In the genomic region with DNA sequence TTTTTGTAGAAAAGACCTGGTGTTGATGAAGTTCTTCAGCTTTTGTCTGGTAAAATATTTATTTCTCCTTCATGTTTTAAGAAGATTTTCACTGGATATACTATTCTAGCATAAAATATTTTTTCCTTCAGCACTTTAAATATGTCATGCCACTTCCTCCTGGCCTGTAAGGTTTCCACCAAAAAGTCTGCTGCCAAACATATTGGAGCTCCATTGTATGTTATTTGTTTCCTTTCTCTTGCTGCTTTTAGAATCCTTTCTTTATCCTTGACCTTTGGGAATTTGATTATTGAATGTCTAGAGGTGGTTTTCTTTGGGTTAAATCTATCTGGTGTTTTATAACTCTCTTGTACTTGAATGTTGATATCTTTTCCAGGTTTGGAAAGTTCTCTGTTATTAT, we compare ENCODE assay signal across 41 cellular contexts. TPM values are rescaled to one million over a fixed set of nuclear protein-coding genes. Genes with fewer than 3 reads are reported as not detected.
"Had no signal": no experiment of that assay in that cellular context is flagged by ENCODE, and none has a peak within 500 bp of the region (broad histone marks: within the 10 kb centered on the region; RNA-seq: fewer than 3 reads in every experiment).

No MANE protein-coding gene starts in this region.

- ATAC-seq: activated naive CD4-positive, alpha-beta T cell treated with anti-CD3 and anti-CD28 coated beads, Interleukin-2, amount 50 U/mL, for 72 hours; activated naive CD8-positive, alpha-beta T cell treated with anti-CD3 and anti-CD28 coated beads, Interleukin-2, amount 50 U/mL, for 24 hours; activated T-cell treated with anti-CD3 and anti-CD28 coated beads, Interleukin-2, amount 50 U/mL, for 4 hours; activated T-cell treated with anti-CD3 and anti-CD28 coated beads, Interleukin-2, amount 50 U/mL, for 72 hours; activated T-helper 17 cell treated with anti-CD3 and anti-CD28 coated beads, Interleukin-2, amount 50 U/mL, for 72 hours; body of pancreas had no signal

- H3K9me3 Mint-ChIP-seq: activated naive CD4-positive, alpha-beta T cell treated with anti-CD3 and anti-CD28 coated beads, Interleukin-2, amount 10 ng/mL, durations not matched to agents 7 days and 5 days; activated naive CD8-positive, alpha-beta T cell treated with anti-CD3 and anti-CD28 coated beads, Interleukin-2, amount 10 ng/mL, durations not matched to agents 7 days and 5 days; activated T-cell treated with anti-CD3 and anti-CD28 coated beads, Interleukin-2, amount 50 U/mL, for 24 hours; activated T-helper 1 cell treated with anti-CD3 and anti-CD28 coated beads, Interleukin-12 subunit alpha, Interleukin-12 subunit beta, Interleukin-2, Interleukin-4 antibody, amounts not matched to agents 30 ng/mL and 10 ng/mL and 1 ng/mL, durations not matched to agents 14 hours and 24 hours and 36 hours; activated T-helper 17 cell treated with anti-CD3 and anti-CD28 coated beads, Interleukin-2, amount 50 U/mL, for 72 hours; activated T-helper 2 cell treated with anti-CD3 and anti-CD28 coated beads, Interferon-gamma antibody, Interleukin-2, Interleukin-4, amounts not matched to agents 10 μg/mL and 5 μg/mL and 100 μg/mL, durations not matched to agents 14 hours and 24 hours and 36 hours; central memory CD8-positive, alpha-beta T cell had no signal

- FAIRE-seq: astrocyte, bronchial epithelial cell had no signal

- H3K4me3 ChIP-seq: adrenal gland, ascending aorta, body of pancreas, breast epithelium, cardiac muscle cell had no signal

- H3K4me3 Mint-ChIP-seq: activated naive CD4-positive, alpha-beta T cell treated with anti-CD3 and anti-CD28 coated beads for 36 hours; activated naive CD4-positive, alpha-beta T cell treated with anti-CD3 and anti-CD28 coated beads, Interleukin-2, amount 10 ng/mL, durations not matched to agents 7 days and 5 days; activated naive CD4-positive, alpha-beta T cell treated with anti-CD3 and anti-CD28 coated beads, Interleukin-2, amount 50 U/mL, for 24 hours; activated naive CD8-positive, alpha-beta T cell; activated naive CD8-positive, alpha-beta T cell treated with anti-CD3 and anti-CD28 coated beads for 36 hours; activated naive CD8-positive, alpha-beta T cell treated with anti-CD3 and anti-CD28 coated beads, Interleukin-2, amount 10 ng/mL, durations not matched to agents 7 days and 5 days; activated naive CD8-positive, alpha-beta T cell treated with anti-CD3 and anti-CD28 coated beads, Interleukin-2, amount 50 U/mL, for 24 hours; activated T-cell treated with anti-CD3 and anti-CD28 coated beads, Interleukin-2, amount 50 U/mL, for 24 hours; activated T-cell treated with anti-CD3 and anti-CD28 coated beads, Interleukin-2, amount 50 U/mL, for 4 hours; activated T-cell treated with anti-CD3 and anti-CD28 coated beads, Interleukin-2, amount 50 U/mL, for 72 hours; activated T-helper 1 cell treated with anti-CD3 and anti-CD28 coated beads, Interleukin-12 subunit alpha, Interleukin-12 subunit beta, Interleukin-2, Interleukin-4 antibody, amounts not matched to agents 30 ng/mL and 10 ng/mL and 1 ng/mL, durations not matched to agents 14 hours and 24 hours and 36 hours; activated T-helper 17 cell treated with anti-CD3 and anti-CD28 coated beads, Interleukin-2, amount 50 U/mL, for 72 hours; brain; central memory CD8-positive, alpha-beta T cell had no signal

- H3K4me1 Mint-ChIP-seq: activated naive CD4-positive, alpha-beta T cell treated with anti-CD3 and anti-CD28 coated beads, Interleukin-2, amount 10 ng/mL, durations not matched to agents 7 days and 5 days; activated naive CD4-positive, alpha-beta T cell treated with anti-CD3 and anti-CD28 coated beads, Interleukin-2, amount 50 U/mL, for 24 hours; activated naive CD8-positive, alpha-beta T cell treated with anti-CD3 and anti-CD28 coated beads, Interleukin-2, amount 10 ng/mL, durations not matched to agents 7 days and 5 days; activated T-helper 17 cell treated with anti-CD3 and anti-CD28 coated beads, Interleukin-2, amount 50 U/mL, for 72 hours; central memory CD8-positive, alpha-beta T cell had no signal

- H3K9me3 ChIP-seq: adrenal gland, body of pancreas had no signal

- DNase-seq: activated effector memory CD4-positive, alpha-beta T cell treated with anti-CD3 and anti-CD28 coated beads, Interleukin-2, amount 50 U/mL, for 16 hours; activated effector memory CD4-positive, alpha-beta T cell treated with Interleukin-2 at 50 U/mL for 16 hours; activated gamma-delta T cell; activated gamma-delta T cell treated with Interleukin-2 at 50 U/mL for 16 hours; activated naive CD4-positive, alpha-beta T cell; activated naive CD4-positive, alpha-beta T cell treated with anti-CD3 and anti-CD28 coated beads for 36 hours; activated naive CD4-positive, alpha-beta T cell treated with anti-CD3 and anti-CD28 coated beads, Interleukin-2, amount 10 ng/mL, durations not matched to agents 7 days and 5 days; activated naive CD4-positive, alpha-beta T cell treated with anti-CD3 and anti-CD28 coated beads, Interleukin-2, amount 50 U/mL, for 16 hours; activated naive CD4-positive, alpha-beta T cell treated with Interleukin-2 at 50 U/mL for 16 hours; activated naive CD8-positive, alpha-beta T cell treated with anti-CD3 and anti-CD28 coated beads for 36 hours; activated naive CD8-positive, alpha-beta T cell treated with anti-CD3 and anti-CD28 coated beads, Interleukin-2, amount 10 ng/mL, durations not matched to agents 7 days and 5 days; activated naive CD8-positive, alpha-beta T cell treated with anti-CD3 and anti-CD28 coated beads, Interleukin-2, amount 50 U/mL, for 24 hours; activated T-cell treated with anti-CD3 and anti-CD28 coated beads, Interleukin-2, amount 50 U/mL, for 1 hour; activated T-cell treated with anti-CD3 and anti-CD28 coated beads, Interleukin-2, amount 50 U/mL, for 24 hours; activated T-cell treated with anti-CD3 and anti-CD28 coated beads, Interleukin-2, amount 50 U/mL, for 4 hours; activated T-cell treated with anti-CD3 and anti-CD28 coated beads, Interleukin-2, amount 50 U/mL, for 48 hours; activated T-cell treated with anti-CD3 and anti-CD28 coated beads, Interleukin-2, amount 50 U/mL, for 72 hours; adrenal gland; amniotic stem cell; amygdala; anterior cingulate cortex; aorta; body of pancreas; brain microvascular endothelial cell; caudate nucleus; central memory CD4-positive, alpha-beta T cell; cerebellar nuclear complex had no signal

- H3K36me3 Mint-ChIP-seq: activated naive CD4-positive, alpha-beta T cell treated with anti-CD3 and anti-CD28 coated beads, Interleukin-2, amount 10 ng/mL, durations not matched to agents 7 days and 5 days; activated naive CD4-positive, alpha-beta T cell treated with anti-CD3 and anti-CD28 coated beads, Interleukin-2, amount 50 U/mL, for 24 hours; activated naive CD8-positive, alpha-beta T cell; activated naive CD8-positive, alpha-beta T cell treated with anti-CD3 and anti-CD28 coated beads for 36 hours; activated naive CD8-positive, alpha-beta T cell treated with anti-CD3 and anti-CD28 coated beads, Interleukin-2, amount 10 ng/mL, durations not matched to agents 7 days and 5 days; brain had no signal

- H3K27ac Mint-ChIP-seq: activated naive CD4-positive, alpha-beta T cell treated with anti-CD3 and anti-CD28 coated beads for 36 hours; activated naive CD4-positive, alpha-beta T cell treated with anti-CD3 and anti-CD28 coated beads, Interleukin-2, amount 10 ng/mL, durations not matched to agents 7 days and 5 days; activated naive CD4-positive, alpha-beta T cell treated with anti-CD3 and anti-CD28 coated beads, Interleukin-2, amount 50 U/mL, for 24 hours; activated naive CD4-positive, alpha-beta T cell treated with anti-CD3 and anti-CD28 coated beads, Interleukin-2, amount 50 U/mL, for 72 hours; activated naive CD8-positive, alpha-beta T cell; activated naive CD8-positive, alpha-beta T cell treated with anti-CD3 and anti-CD28 coated beads for 36 hours; activated naive CD8-positive, alpha-beta T cell treated with anti-CD3 and anti-CD28 coated beads, Interleukin-2, amount 10 ng/mL, durations not matched to agents 7 days and 5 days; activated naive CD8-positive, alpha-beta T cell treated with anti-CD3 and anti-CD28 coated beads, Interleukin-2, amount 50 U/mL, for 24 hours; activated T-cell treated with anti-CD3 and anti-CD28 coated beads, Interleukin-2, amount 50 U/mL, for 24 hours; activated T-cell treated with anti-CD3 and anti-CD28 coated beads, Interleukin-2, amount 50 U/mL, for 72 hours; activated T-helper 1 cell treated with anti-CD3 and anti-CD28 coated beads, Interleukin-12 subunit alpha, Interleukin-12 subunit beta, Interleukin-2, Interleukin-4 antibody, amounts not matched to agents 30 ng/mL and 10 ng/mL and 1 ng/mL, durations not matched to agents 14 hours and 24 hours and 36 hours; activated T-helper 17 cell treated with anti-CD3 and anti-CD28 coated beads, Interleukin-2, amount 50 U/mL, for 72 hours; activated T-helper 2 cell treated with anti-CD3 and anti-CD28 coated beads, Interferon-gamma antibody, Interleukin-2, Interleukin-4, amounts not matched to agents 10 μg/mL and 5 μg/mL and 100 μg/mL, durations not matched to agents 14 hours and 24 hours and 36 hours; brain had no signal

- H3K27ac ChIP-seq: adrenal gland, ascending aorta, body of pancreas, brain microvascular endothelial cell, breast epithelium, cardiac muscle cell had no signal

- H3K36me3 ChIP-seq: adrenal gland, ascending aorta, brain microvascular endothelial cell, breast epithelium, cardiac muscle cell had no signal

- H3K4me1 ChIP-seq: adrenal gland, ascending aorta, body of pancreas, breast epithelium had no signal

- H3K27me3 ChIP-seq: adrenal gland, ascending aorta, body of pancreas, brain microvascular endothelial cell, breast epithelium had no signal

RNA-seq across cellular contexts. Expression of a gene that starts 35.6 kb away (rescaled TPM):
- total RNA-seq: activated naive CD4-positive, alpha-beta T cell treated with anti-CD3 and anti-CD28 coated beads for 36 hours; activated naive CD8-positive, alpha-beta T cell treated with anti-CD3 and anti-CD28 coated beads, Interleukin-2, amount 10 ng/mL, durations not matched to agents 7 days and 5 days; activated T-helper 1 cell treated with anti-CD3 and anti-CD28 coated beads, Interleukin-12 subunit alpha, Interleukin-12 subunit beta, Interleukin-2, Interleukin-4 antibody, amounts not matched to agents 30 ng/mL and 10 ng/mL and 1 ng/mL, durations not matched to agents 14 hours and 24 hours and 36 hours; activated T-helper 2 cell treated with anti-CD3 and anti-CD28 coated beads, Interferon-gamma antibody, Interleukin-2, Interleukin-4, amounts not matched to agents 10 μg/mL and 5 μg/mL and 100 μg/mL, durations not matched to agents 14 hours and 24 hours and 36 hours; aorta; ascending aorta; body of pancreas; breast epithelium; cardiac septum had no signal
- polyA plus RNA-seq: aorta had no signal
